In the genomic region with DNA sequence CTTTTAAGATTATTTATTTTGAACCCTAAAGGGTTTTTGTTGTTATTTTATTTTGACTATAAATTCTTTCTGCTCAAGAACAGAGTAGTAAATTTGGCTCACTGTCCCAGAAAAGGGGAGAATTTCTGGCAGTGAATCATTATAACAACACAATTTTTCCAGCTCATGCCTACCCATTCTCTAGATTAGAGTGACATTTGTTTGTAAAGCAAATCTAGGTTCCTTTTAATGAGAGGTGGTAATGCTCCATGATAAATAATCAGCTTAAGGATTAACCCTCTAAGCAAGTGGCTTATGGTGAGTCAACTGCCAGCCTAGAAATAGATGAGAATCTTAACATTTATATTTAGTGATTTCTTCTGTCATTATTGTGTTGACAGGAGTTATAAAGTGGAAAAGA, we compare ENCODE assay signal across 22 cellular contexts.
"Had no signal": no experiment of that assay in that cellular context is flagged by ENCODE, and none has a peak within 500 bp of the region (broad histone marks: within the 10 kb centered on the region; RNA-seq: fewer than 3 reads in every experiment).

No MANE protein-coding gene starts in this region.

- H3K4me1 Mint-ChIP-seq: stimulated activated naive B cell treated with anti-CD40 and anti-IgM and Interleukin-4, amounts not matched to agents 10 μg/mL and 1 μg/mL and 100 μg/mL, for 72 hours had no signal

- H3K36me3 ChIP-seq: esophagus squamous epithelium, gastroesophageal sphincter, sigmoid colon, uterus had no signal

- H3K27me3 ChIP-seq: gastroesophageal sphincter, sigmoid colon, uterus had no signal

- H3K9me3 ChIP-seq: gastroesophageal sphincter, uterus had no signal

- H3K4me1 ChIP-seq: sigmoid colon, uterus had no signal

- H3K27ac ChIP-seq: esophagus squamous epithelium, gastroesophageal sphincter, sigmoid colon, uterus had no signal

- ATAC-seq: activated T-cell treated with anti-CD3 and anti-CD28 coated beads, Interleukin-2, amount 50 U/mL, for 72 hours; gastroesophageal sphincter; left cardiac atrium; stimulated activated naive B cell treated with anti-CD40 and anti-IgM and Interleukin-4, amounts not matched to agents 10 μg/mL and 1 μg/mL and 100 μg/mL, for 72 hours; WTC11 had no signal

- H3K27ac Mint-ChIP-seq: activated naive CD4-positive, alpha-beta T cell treated with anti-CD3 and anti-CD28 coated beads for 36 hours; activated T-cell treated with anti-CD3 and anti-CD28 coated beads, Interleukin-2, amount 50 U/mL, for 72 hours; nephron progenitor cell; stimulated activated naive B cell treated with anti-CD40 and anti-IgM and Interleukin-4, amounts not matched to agents 10 μg/mL and 1 μg/mL and 100 μg/mL, for 72 hours; WTC11 had no signal

- H3K27me3 Mint-ChIP-seq: stimulated activated naive B cell treated with anti-CD40 and anti-IgM and Interleukin-4, amounts not matched to agents 10 μg/mL and 1 μg/mL and 100 μg/mL, for 72 hours had no signal

- H3K4me3 ChIP-seq: esophagus squamous epithelium, gastroesophageal sphincter, sigmoid colon, uterus had no signal

- H3K4me3 Mint-ChIP-seq: activated naive CD4-positive, alpha-beta T cell treated with anti-CD3 and anti-CD28 coated beads for 36 hours; activated T-cell treated with anti-CD3 and anti-CD28 coated beads, Interleukin-2, amount 50 U/mL, for 72 hours; nephron progenitor cell; stimulated activated naive B cell treated with anti-CD40 and anti-IgM and Interleukin-4, amounts not matched to agents 10 μg/mL and 1 μg/mL and 100 μg/mL, for 72 hours; WTC11 had no signal

- H3K36me3 Mint-ChIP-seq: stimulated activated naive B cell treated with anti-CD40 and anti-IgM and Interleukin-4, amounts not matched to agents 10 μg/mL and 1 μg/mL and 100 μg/mL, for 72 hours had no signal

- DNase-seq: activated CD4-positive, alpha-beta T cell treated with anti-CD3 and anti-CD28 coated beads, Interleukin-2, amount 50 U/mL, for 48 hours; activated effector memory CD4-positive, alpha-beta T cell treated with Interleukin-2 at 50 U/mL for 16 hours; activated naive CD4-positive, alpha-beta T cell treated with anti-CD3 and anti-CD28 coated beads for 36 hours; activated T-cell treated with anti-CD3 and anti-CD28 coated beads, Interleukin-2, amount 50 U/mL, for 72 hours; central memory CD4-positive, alpha-beta T cell; effector memory CD4-positive, alpha-beta T cell; esophagus squamous epithelium; head of caudate nucleus; islet precursor cell; left cardiac atrium; mesenchymal stem cell; nephron progenitor cell; posterior cingulate gyrus; sigmoid colon; stimulated activated CD4-positive, alpha-beta T cell treated with anti-CD3 and anti-CD28 coated beads, Interleukin-2, amount 100 ng/mL, for 48 hours; stimulated activated CD8-positive, alpha-beta memory T cell treated with anti-CD3 and anti-CD28 coated beads, Interleukin-4, amount 100 ng/mL, for 48 hours; stimulated activated naive B cell treated with anti-CD40 and anti-IgM and Interleukin-4, amounts not matched to agents 10 μg/mL and 1 μg/mL and 100 μg/mL, for 72 hours; T-helper 9 cell; trophoblast cell; uterus had no signal
